ENCODE assay signal across 8 cellular contexts in genomic region chr22:23856721-23857605, GRCh38. TPM values are rescaled to one million over a fixed set of nuclear protein-coding genes. Genes with fewer than 3 reads are reported as not detected.
DNase-seq lines count a peak whose midpoint lies in the region; ATAC-seq and TF ChIP-seq lines count a peak whose summit lies in the region.

No MANE protein-coding gene starts in this region.

- peak overlapping the region; percentile 80 for H3K4me3 Mint-ChIP-seq in activated CD4-positive, alpha-beta T cell treated with anti-CD3 and anti-CD28 coated beads for 36 hours
- H3K4me3 Mint-ChIP-seq in activated CD8-positive, alpha-beta T cell treated with anti-CD3 and anti-CD28 coated beads, Interleukin-2, amount 10 ng/mL, durations not matched to agents 7 days and 5 days: peak overlapping the region; percentile 89
- H3K4me3 Mint-ChIP-seq in neural progenitor cell: peak overlapping the region; percentile 86

- no peaks in the 10 kb centered on the region for H3K27me3 Mint-ChIP-seq in activated CD4-positive, alpha-beta T cell treated with anti-CD3 and anti-CD28 coated beads for 36 hours
- H3K27me3 Mint-ChIP-seq in activated CD8-positive, alpha-beta T cell treated with anti-CD3 and anti-CD28 coated beads, Interleukin-2, amount 10 ng/mL, durations not matched to agents 7 days and 5 days (ENCODE audit: low read depth): peaks cover 4% of the 10 kb centered on the region
- peaks cover 3% of the 10 kb centered on the region for H3K27me3 Mint-ChIP-seq in neural progenitor cell (ENCODE audit: insufficient read depth, low read depth)

- no peak for TF ChIP-seq CTCF in foreskin fibroblast (IDR thresholded peaks at IDR 0.05; ENCODE audit: low read depth, low read length)
- TF ChIP-seq CTCF in neural progenitor cell (IDR thresholded peaks at IDR 0.05): no peak

- CTCF ChIA-PET in activated CD4-positive, alpha-beta T cell treated with anti-CD3 and anti-CD28 coated beads for 36 hours (lab: Charles Lee): interaction anchor here (0.6 to 3.4 kb wide), 20 partner anchors 7 to 324 kb away, joined by 3 to 28 read pairs (median 4); partner anchors contain the start of genes C22orf15, DERL3, DRICH1 and MIF
- CTCF ChIA-PET in activated CD8-positive, alpha-beta T cell treated with anti-CD3 and anti-CD28 coated beads, Interleukin-2, amount 10 ng/mL, durations not matched to agents 7 days and 5 days (lab: Charles Lee): interaction anchor here (0.6 to 4.9 kb wide), 16 partner anchors 8 to 300 kb away, joined by 3 to 54 read pairs (median 4); partner anchors contain the start of genes CHCHD10 and MIF

- H2AFZ ChIP-seq in neural progenitor cell (replicated peaks): peak overlapping the region; percentile 91

- POLR2A ChIA-PET in activated CD4-positive, alpha-beta T cell treated with anti-CD3 and anti-CD28 coated beads for 36 hours (lab: Charles Lee): interaction anchor here (0.6 to 1.8 kb wide), 6 partner anchors 9 to 106 kb away, joined by 3 to 12 read pairs (median 4); partner anchors contain the start of genes DERL3, MIF, SMARCB1 and ZNF70
- POLR2A ChIA-PET in activated CD8-positive, alpha-beta T cell treated with anti-CD3 and anti-CD28 coated beads, Interleukin-2, amount 10 ng/mL, durations not matched to agents 7 days and 5 days (lab: Charles Lee): interaction anchor here (0.6 to 3.2 kb wide), 11 partner anchors 11 to 90 kb away, joined by 3 to 21 read pairs (median 4); partner anchors contain the start of genes DERL3 and MIF

- H3K36me3 ChIP-seq in neural progenitor cell: no peaks in the 10 kb centered on the region

- H3K9me3 ChIP-seq in neural progenitor cell (ENCODE audit: low read depth): no peaks in the 10 kb centered on the region

- H3K9me3 Mint-ChIP-seq in activated CD4-positive, alpha-beta T cell treated with anti-CD3 and anti-CD28 coated beads for 36 hours (ENCODE audit: low read depth): no peaks in the 10 kb centered on the region
- no peaks in the 10 kb centered on the region for H3K9me3 Mint-ChIP-seq in activated CD8-positive, alpha-beta T cell treated with anti-CD3 and anti-CD28 coated beads, Interleukin-2, amount 10 ng/mL, durations not matched to agents 7 days and 5 days (ENCODE audit: insufficient read depth)
- H3K9me3 Mint-ChIP-seq in neural progenitor cell: no peaks in the 10 kb centered on the region

- no peaks in the 10 kb centered on the region for H3K79me2 ChIP-seq in neural progenitor cell (ENCODE audit: low read depth)

- peak; percentile 37 for DNase-seq in activated CD4-positive, alpha-beta T cell treated with anti-CD3 and anti-CD28 coated beads for 36 hours
- DNase-seq in activated CD4-positive, alpha-beta T cell treated with anti-CD3 and anti-CD28 coated beads for 1 hour: no peak
- DNase-seq in Kasumi-1 (lab: John Stamatoyannopoulos, UW) (peak; percentile 12 to 48), foreskin fibroblast (peak in 1 of 2 donors; percentile 70), neural progenitor cell (ENCODE audit: low spot score) (peak; percentile 75), T-helper 9 cell (no peak)
- peak; percentile 43 for DNase-seq in activated CD8-positive, alpha-beta T cell treated with anti-CD3 and anti-CD28 coated beads, Interleukin-2, amount 10 ng/mL, durations not matched to agents 7 days and 5 days

- intact Hi-C loops in activated CD4-positive, alpha-beta T cell treated with anti-CD3 and anti-CD28 coated beads for 36 hours (cut with DNase I, micrococcal nuclease): loop anchor here (5.0 kb wide), 3 partner anchors 35 to 700 kb away; partner anchors contain the start of genes MIF (in 2 of the 2), GUCD1 (in 1 of the 2) and SNRPD3 (in 1 of the 2)

- peak overlapping the region; percentile 87 to 90 for H3K4me3 ChIP-seq in foreskin fibroblast (ENCODE audit: low read depth in 1 of 2, low read length in 2 of 2)
- H3K4me3 ChIP-seq in neural progenitor cell: peak overlapping the region; percentile 61

- no peak overlapping the region for H3K9ac ChIP-seq in neural progenitor cell

- H3K27ac ChIP-seq in neural progenitor cell: no peak overlapping the region

- peak overlapping the region; percentile 85 for H3K4me2 ChIP-seq in neural progenitor cell

- peaks cover 4% of the 10 kb centered on the region for H3K4me1 ChIP-seq in neural progenitor cell

- H3K27me3 ChIP-seq in neural progenitor cell: peaks cover 20% of the 10 kb centered on the region

- H4K20me1 ChIP-seq in neural progenitor cell (ENCODE audit: low read depth): no peaks in the 10 kb centered on the region

- H3K27ac Mint-ChIP-seq in activated CD4-positive, alpha-beta T cell treated with anti-CD3 and anti-CD28 coated beads for 36 hours: peak overlapping the region; percentile 37
- H3K27ac Mint-ChIP-seq in activated CD8-positive, alpha-beta T cell treated with anti-CD3 and anti-CD28 coated beads, Interleukin-2, amount 10 ng/mL, durations not matched to agents 7 days and 5 days: peak overlapping the region; percentile 77
- peak overlapping the region; percentile 82 for H3K27ac Mint-ChIP-seq in neural progenitor cell

- peaks cover 15% of the 10 kb centered on the region for H3K4me1 Mint-ChIP-seq in activated CD4-positive, alpha-beta T cell treated with anti-CD3 and anti-CD28 coated beads for 36 hours
- H3K4me1 Mint-ChIP-seq in activated CD8-positive, alpha-beta T cell treated with anti-CD3 and anti-CD28 coated beads, Interleukin-2, amount 10 ng/mL, durations not matched to agents 7 days and 5 days (ENCODE audit: low read depth): peaks cover 20% of the 10 kb centered on the region
- H3K4me1 Mint-ChIP-seq in neural progenitor cell: peaks cover 24% of the 10 kb centered on the region

- peaks cover 28% of the 10 kb centered on the region for H3F3A ChIP-seq in neural progenitor cell (ENCODE audit: low read depth)

- ATAC-seq in activated CD4-positive, alpha-beta T cell treated with anti-CD3 and anti-CD28 coated beads for 36 hours: peak; percentile 39
- ATAC-seq in GM21737 (IDR thresholded peaks at IDR 0.05; ENCODE audit: unreplicated experiment): peak; percentile 27
- peak; percentile 50 for ATAC-seq in activated CD8-positive, alpha-beta T cell treated with anti-CD3 and anti-CD28 coated beads, Interleukin-2, amount 10 ng/mL, durations not matched to agents 7 days and 5 days

- no peaks in the 10 kb centered on the region for H3K36me3 Mint-ChIP-seq in activated CD4-positive, alpha-beta T cell treated with anti-CD3 and anti-CD28 coated beads for 36 hours (ENCODE audit: low read depth)
- H3K36me3 Mint-ChIP-seq in activated CD8-positive, alpha-beta T cell treated with anti-CD3 and anti-CD28 coated beads, Interleukin-2, amount 10 ng/mL, durations not matched to agents 7 days and 5 days (ENCODE audit: low read depth): no peaks in the 10 kb centered on the region
- peaks cover 2% of the 10 kb centered on the region for H3K36me3 Mint-ChIP-seq in neural progenitor cell

RNA-seq across cellular contexts. Expression of gene SLC2A11, which starts 0.7 kb away (rescaled TPM):
- 1 to 10 TPM; 7.6 to 7.7 TPM for total RNA-seq in activated CD4-positive, alpha-beta T cell treated with anti-CD3 and anti-CD28 coated beads for 36 hours
- 1 to 10 TPM; 6.7 to 7.9 TPM for total RNA-seq in activated CD8-positive, alpha-beta T cell treated with anti-CD3 and anti-CD28 coated beads, Interleukin-2, amount 10 ng/mL, durations not matched to agents 7 days and 5 days
- total RNA-seq in neural progenitor cell (ENCODE audit: low replicate concordance): 3.8 and 12.1 TPM in 2 replicates

RNA-seq across cellular contexts. Expression of gene DERL3, which starts 18.2 kb away (rescaled TPM):
- 1 to 10 TPM; 5.2 to 5.7 TPM for total RNA-seq in activated CD4-positive, alpha-beta T cell treated with anti-CD3 and anti-CD28 coated beads for 36 hours
- 1 to 10 TPM; 8.1 to 10.0 TPM for total RNA-seq in activated CD8-positive, alpha-beta T cell treated with anti-CD3 and anti-CD28 coated beads, Interleukin-2, amount 10 ng/mL, durations not matched to agents 7 days and 5 days
- 1.1 and 7.7 TPM in 2 replicates for total RNA-seq in neural progenitor cell (ENCODE audit: low replicate concordance)

RNA-seq across cellular contexts. Expression of gene MIF, which starts 37.2 kb away (rescaled TPM):
- 1,000 to 10,000 TPM; 1,478 to 1,739 TPM for total RNA-seq in activated CD4-positive, alpha-beta T cell treated with anti-CD3 and anti-CD28 coated beads for 36 hours
- 1,000 to 10,000 TPM; 1,002 to 1,009 TPM for total RNA-seq in activated CD8-positive, alpha-beta T cell treated with anti-CD3 and anti-CD28 coated beads, Interleukin-2, amount 10 ng/mL, durations not matched to agents 7 days and 5 days
- 132 and 552 TPM in 2 replicates for total RNA-seq in neural progenitor cell (ENCODE audit: low replicate concordance)

Comparison
In these comparisons a context has a peak if more than half of its experiments do, and no peak if none do; other contexts are left out.
1. DNase-seq: peak in activated CD4-positive, alpha-beta T cell treated with anti-CD3 and anti-CD28 coated beads for 36 hours (single experiment), Kasumi-1 (2 of 2), activated CD8-positive, alpha-beta T cell treated with anti-CD3 and anti-CD28 coated beads, Interleukin-2, amount 10 ng/mL, durations not matched to agents 7 days and 5 days (single experiment) and neural progenitor cell (single experiment); none in activated CD4-positive, alpha-beta T cell treated with anti-CD3 and anti-CD28 coated beads for 1 hour (single experiment) and T-helper 9 cell (single experiment).
2. Peak in every context shown above with its lines, with median percentiles within 50 percentile points of each other: ATAC-seq, H3K27ac Mint-ChIP-seq and H3K4me3 Mint-ChIP-seq.